ENCODE assay signal across 8 cellular contexts in genomic region chr2:69741281-69742169, GRCh38. TPM values are rescaled to one million over a fixed set of nuclear protein-coding genes. Genes with fewer than 3 reads are reported as not detected.
DNase-seq lines count a peak whose midpoint lies in the region; ATAC-seq and TF ChIP-seq lines count a peak whose summit lies in the region.

TSS of gene ANXA4 (plus strand) at chr2:69742134. CDS start at chr2:69781566, 39,432 bp downstream.

- CTCF ChIA-PET in CD4-positive, alpha-beta T cell (lab: Charles Lee) = interaction anchor here (1.3 to 1.7 kb wide), 2 partner anchors 75 to 176 kb away, joined by 6 to 9 read pairs; no protein-coding TSS in a partner anchor
- CTCF ChIA-PET in PC-3 (lab: Charles Lee) = interaction anchor here (0.8 to 2.4 kb wide), 4 partner anchors 14 to 75 kb away, joined by 4 to 14 read pairs (median 5); no protein-coding TSS in a partner anchor

- H4K20me1 ChIP-seq in PC-3 (ENCODE audit: low read length) = no peaks in the 10 kb centered on the region

- intact Hi-C loops in CD4-positive, alpha-beta T cell (cut with DNase I, micrococcal nuclease) = no loop called here
- intact Hi-C loops in PC-3 (cut with micrococcal nuclease) = loop anchor here (1.0 to 5.0 kb wide), 5 partner anchors 15 to 151 kb away; partner anchors contain the start of gene SNRNP27

- POLR2A ChIA-PET in CD4-positive, alpha-beta T cell (lab: Charles Lee) = interaction anchor here (0.6 to 1.4 kb wide), 6 partner anchors 10 to 552 kb away, joined by 3 to 5 read pairs (median 4); partner anchors contain the start of gene SNRPG
- POLR2A ChIA-PET in PC-3 (lab: Charles Lee; ENCODE audit: unreplicated experiment) = interaction anchor here (0.6 to 1.0 kb wide), 4 partner anchors 14 to 173 kb away, joined by 3 to 9 read pairs (median 6); partner anchors contain the start of gene MXD1

- peak within 1 kb of the TSS; percentile 98 for H3K4me3 Mint-ChIP-seq in CD4-positive, alpha-beta T cell
- H3K4me3 Mint-ChIP-seq in nephron progenitor cell = peak within 1 kb of the TSS; percentile 89

- no peaks in the 10 kb centered on the region for H3K9me2 ChIP-seq in PC-3 (replicated peaks; ENCODE audit: low read length)

- peak within 1 kb of the TSS; percentile 91 for H2AFZ ChIP-seq in PC-3 (ENCODE audit: low read length)

- no peaks in the 10 kb centered on the region for H3K27me3 ChIP-seq in CD4-positive, alpha-beta T cell (ENCODE audit: control insufficient read depth, insufficient read depth, low read length)
- no peaks in the 10 kb centered on the region for H3K27me3 ChIP-seq in PC-3 (ENCODE audit: low read length)
- H3K27me3 ChIP-seq in subcutaneous abdominal adipose tissue (ENCODE audit: control insufficient read depth in 5 of 5, insufficient read depth in 4 of 5, low read length in 5 of 5) = no peaks in the 10 kb centered on the region

- peaks cover 7% of the 10 kb centered on the region for H3F3A ChIP-seq in PC-3 (ENCODE audit: low read length, unreplicated experiment)

- peaks cover 15% of the 10 kb centered on the region for H3K4me1 Mint-ChIP-seq in CD4-positive, alpha-beta T cell (ENCODE audit: low read depth)
- peaks cover 24% of the 10 kb centered on the region for H3K4me1 Mint-ChIP-seq in nephron progenitor cell

- peak within 1 kb of the TSS; percentile 85 for H3K4me3 ChIP-seq in PC-3 (ENCODE audit: low read length)
- H3K4me3 ChIP-seq in fibroblast of mammary gland (ENCODE audit: control insufficient read depth, low read depth, low read length) = peak within 1 kb of the TSS; percentile 78
- peak within 1 kb of the TSS; percentile 87 to 94 (median 88) for H3K4me3 ChIP-seq in subcutaneous abdominal adipose tissue (ENCODE audit: low read depth in 1 of 5, low read length in 5 of 5)

- H3K36me3 ChIP-seq in PC-3 (ENCODE audit: low read depth, low read length) (peaks cover 2% of the 10 kb centered on the region; the same call in 1 of the 2 replicates), subcutaneous abdominal adipose tissue (ENCODE audit: control insufficient read depth in 5 of 5, insufficient read depth in 5 of 5, low read length in 5 of 5) (no peaks in the 10 kb centered on the region)

- no peaks in the 10 kb centered on the region for H3K9me3 ChIP-seq in CD4-positive, alpha-beta T cell (ENCODE audit: control insufficient read depth, low read length)
- H3K9me3 ChIP-seq in PC-3 (ENCODE audit: low read length) (no peaks in the 10 kb centered on the region), subcutaneous abdominal adipose tissue (ENCODE audit: control insufficient read depth in 5 of 5, low read length in 5 of 5) (no peaks in the 10 kb centered on the region)

- ATAC-seq in CD4-positive, alpha-beta T cell (ENCODE audit: poor library complexity) = peak; percentile 90
- ATAC-seq in GM19324 (IDR thresholded peaks at IDR 0.05; ENCODE audit: low FRiP score, unreplicated experiment) = peak; percentile 84
- peak; percentile 73 for ATAC-seq in HG03457 (IDR thresholded peaks at IDR 0.05; ENCODE audit: unreplicated experiment)
- ATAC-seq in PC-3 = peak; percentile 91

- no peaks in the 10 kb centered on the region for H3K9me3 Mint-ChIP-seq in CD4-positive, alpha-beta T cell
- no peaks in the 10 kb centered on the region for H3K9me3 Mint-ChIP-seq in nephron progenitor cell

- H3K27me3 Mint-ChIP-seq in CD4-positive, alpha-beta T cell = no peaks in the 10 kb centered on the region
- H3K27me3 Mint-ChIP-seq in nephron progenitor cell (ENCODE audit: low read depth, poor library complexity) = peaks cover 29% of the 10 kb centered on the region

- H3K27ac Mint-ChIP-seq in CD4-positive, alpha-beta T cell = peak within 1 kb of the TSS; percentile 57
- H3K27ac Mint-ChIP-seq in nephron progenitor cell = peak within 1 kb of the TSS; percentile 60

- no peak within 1 kb of the TSS for H3K27ac ChIP-seq in CD4-positive, alpha-beta T cell (ENCODE audit: low read depth, low read length)
- H3K27ac ChIP-seq in PC-3 (ENCODE audit: low read length) (peak within 1 kb of the TSS; percentile 82), subcutaneous abdominal adipose tissue (ENCODE audit: low read depth, low read length) (peak within 1 kb of the TSS; percentile 80)

- no peak for TF ChIP-seq CTCF in CD4-positive, alpha-beta T cell (IDR thresholded peaks at IDR 0.05)
- TF ChIP-seq CTCF in PC-3 (conservative IDR thresholded peaks at IDR 0.05; ENCODE audit: low read depth, low read length) (peak; percentile 40), fibroblast of mammary gland (conservative IDR thresholded peaks at IDR 0.05; ENCODE audit: control insufficient read depth, insufficient read depth, low read depth, low read length) (peak; percentile 25), nephron progenitor cell (IDR thresholded peaks at IDR 0.05) (no peak)

- H3K79me2 ChIP-seq in PC-3 (ENCODE audit: low read length) = peaks cover 39% of the 10 kb centered on the region

- H3K4me1 ChIP-seq in PC-3 (ENCODE audit: insufficient read depth, low read length) (peaks cover 17% of the 10 kb centered on the region), subcutaneous abdominal adipose tissue (ENCODE audit: control insufficient read depth in 5 of 5, insufficient read depth in 5 of 5, low read length in 5 of 5) (peaks cover 2 to 31% (median 29%) of the 10 kb centered on the region in 5 donors)

- peaks cover 4% of the 10 kb centered on the region for H3K36me3 Mint-ChIP-seq in CD4-positive, alpha-beta T cell (ENCODE audit: low read depth)
- no peaks in the 10 kb centered on the region for H3K36me3 Mint-ChIP-seq in nephron progenitor cell (ENCODE audit: low read depth)

- BruUV-seq in PC-3 (replicated peaks; lab: Mats Ljungman, UMichigan) = TSS peak; percentile 81

- H3K4me2 ChIP-seq in PC-3 (ENCODE audit: low read length) = peak within 1 kb of the TSS; percentile 94

- DNase-seq in CD4-positive, alpha-beta T cell = peak in 9 of 10 experiments; percentile 23 to 61 (median 37)
- DNase-seq in PC-3 (peak; percentile 89), activated T-helper 1 cell treated with Interleukin-2 at 50 U/mL for 16 hours (ENCODE audit: low read depth) (peak; percentile 39), fibroblast of mammary gland (ENCODE audit: low read depth) (peak; percentile 83), nephron progenitor cell (peak; percentile 65)

- peak within 1 kb of the TSS; percentile 92 for H3K9ac ChIP-seq in PC-3 (ENCODE audit: low read length)
- peak within 1 kb of the TSS; percentile 84 to 92 (median 89) for H3K9ac ChIP-seq in subcutaneous abdominal adipose tissue (ENCODE audit: low read length in 5 of 5)

RNA-seq across cellular contexts. Expression of gene ANXA4, which starts in this region (rescaled TPM):
- 1 to 10 TPM; 4.0 to 5.3 TPM for total RNA-seq in CD4-positive, alpha-beta T cell
- total RNA-seq in PC-3 (2014; rRNA removed) = 43.3 and 51.1 TPM in 2 replicates

Comparison
In these comparisons a context has a peak if more than half of its experiments do, and no peak if none do; other contexts are left out.
1. DNase-seq: peak in every context shown above with its lines; median percentile 89 in PC-3; 83 in fibroblast of mammary gland; 65 in nephron progenitor cell; 39 in activated T-helper 1 cell treated with Interleukin-2 at 50 U/mL for 16 hours; 37 in CD4-positive, alpha-beta T cell.
2. CTCF ChIP-seq: peak in PC-3 (single experiment) and fibroblast of mammary gland (single experiment); none in CD4-positive, alpha-beta T cell (single experiment) and nephron progenitor cell (single experiment).
3. Peak in every context shown above with its lines, with median percentiles within 50 percentile points of each other: ATAC-seq and H3K4me3 ChIP-seq.